In the genomic region with DNA sequence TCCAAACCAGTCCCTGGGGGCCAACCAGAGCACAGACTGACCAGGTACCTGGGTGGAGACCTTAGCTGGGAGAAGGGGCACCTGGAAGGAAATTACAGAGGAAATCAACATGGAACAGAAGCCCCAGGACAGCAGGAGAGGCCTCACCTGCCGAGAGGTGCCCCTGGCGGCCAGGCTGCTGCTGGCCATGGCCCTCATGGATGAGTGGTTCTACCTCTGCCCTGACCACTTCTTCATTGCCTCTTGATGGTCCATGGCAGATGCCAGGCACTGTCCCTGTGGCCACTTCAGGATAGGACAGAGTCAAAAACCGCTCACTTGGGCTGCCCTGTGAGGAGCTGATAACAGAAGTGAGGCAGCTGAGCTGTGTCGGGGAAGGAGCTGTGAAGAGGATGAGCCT, we compare ENCODE assay signal across 1 cellular context.
TF ChIP-seq lines count a peak whose summit lies in the region.

No MANE protein-coding gene starts in this region.

TF ChIP-seq in A549, 52 proteins besides CTCF, POLR2A, EP300 and RAD21 (continued from another document):
- TF ChIP-seq, protein P1, sequence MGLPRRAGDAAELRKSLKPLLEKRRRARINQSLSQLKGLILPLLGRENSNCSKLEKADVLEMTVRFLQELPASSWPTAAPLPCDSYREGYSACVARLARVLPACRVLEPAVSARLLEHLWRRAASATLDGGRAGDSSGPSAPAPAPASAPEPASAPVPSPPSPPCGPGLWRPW (IDR thresholded peaks at IDR 0.05), result no peak
- TF ChIP-seq BHLHE40 (IDR thresholded peaks at IDR 0.05; ENCODE audit: low read depth, low read length), result no peak
- TF ChIP-seq FOSL2 (IDR thresholded peaks at IDR 0.05), result no peak
- TF ChIP-seq FOSL2 (CRISPR knock-in tag; IDR thresholded peaks at IDR 0.05), result no peak
- no peak for TF ChIP-seq JUNB (IDR thresholded peaks at IDR 0.05)
- TF ChIP-seq, protein P2, sequence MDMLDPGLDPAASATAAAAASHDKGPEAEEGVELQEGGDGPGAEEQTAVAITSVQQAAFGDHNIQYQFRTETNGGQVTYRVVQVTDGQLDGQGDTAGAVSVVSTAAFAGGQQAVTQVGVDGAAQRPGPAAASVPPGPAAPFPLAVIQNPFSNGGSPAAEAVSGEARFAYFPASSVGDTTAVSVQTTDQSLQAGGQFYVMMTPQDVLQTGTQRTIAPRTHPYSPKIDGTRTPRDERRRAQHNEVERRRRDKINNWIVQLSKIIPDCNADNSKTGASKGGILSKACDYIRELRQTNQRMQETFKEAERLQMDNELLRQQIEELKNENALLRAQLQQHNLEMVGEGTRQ (IDR thresholded peaks at IDR 0.05), result no peak
- TF ChIP-seq MAFK (IDR thresholded peaks at IDR 0.05; ENCODE audit: partially characterized antibody), result no peak
